Comparison of ENCODE assay signal across 8 cellular contexts in genomic region chrX:154805696-154806091, GRCh38. TPM values are rescaled to one million over a fixed set of nuclear protein-coding genes. Genes with fewer than 3 reads are reported as not detected.
DNase-seq lines count a peak whose midpoint lies in the region; ATAC-seq, FAIRE-seq and TF ChIP-seq lines count a peak whose summit lies in the region.

No MANE protein-coding gene starts in this region.

- ATAC-seq in GM18909 (IDR thresholded peaks at IDR 0.05; ENCODE audit: poor library complexity, unreplicated experiment): no peak

- no peaks in the 10 kb centered on the region for H3K27me3 Mint-ChIP-seq in CD14-positive monocyte (ENCODE audit: low read depth in 3 of 3)
- H3K27me3 Mint-ChIP-seq in IgD-negative memory B cell: peaks cover 3% of the 10 kb centered on the region
- H3K27me3 Mint-ChIP-seq in mesothelial cell of epicardium (ENCODE audit: low read depth): no peaks in the 10 kb centered on the region

- H3K9me3 Mint-ChIP-seq in CD14-positive monocyte (peaks cover 0 to 10% (median 0%) of the 10 kb centered on the region in 7 donors), IgD-negative memory B cell (peaks cover 0 to 5% (median 2%) of the 10 kb centered on the region in 3 donors), mesothelial cell of epicardium (peaks cover 29% of the 10 kb centered on the region)

- no peak for FAIRE-seq in bronchial epithelial cell (lab: Jason Lieb, UNC)

- intact Hi-C loops in CD14-positive monocyte (cut with micrococcal nuclease): no loop called here

- in situ Hi-C loops in GM13977 (cut with MboI; ENCODE audit: low pct_unique_long_range_greater_than_20kb, low sequenced_read_pairs, unreplicated experiment): no loop called here

- H3K36me3 Mint-ChIP-seq in CD14-positive monocyte: peaks cover 0 to 6% of the 10 kb centered on the region in 2 donors
- H3K36me3 Mint-ChIP-seq in IgD-negative memory B cell: no peaks in the 10 kb centered on the region
- peaks cover 2% of the 10 kb centered on the region for H3K36me3 Mint-ChIP-seq in mesothelial cell of epicardium

- H3K4me3 ChIP-seq in bronchial epithelial cell (ENCODE audit: low read depth, low read length): peak overlapping the region; percentile 41

- no peaks in the 10 kb centered on the region for H3K36me3 ChIP-seq in bronchial epithelial cell (ENCODE audit: control insufficient read depth, insufficient read depth, low read length)

- H3K4me1 Mint-ChIP-seq in CD14-positive monocyte (peaks cover 34% of the 10 kb centered on the region), IgD-negative memory B cell (peaks cover 0 to 8% (median 6%) of the 10 kb centered on the region in 3 donors), mesothelial cell of epicardium (peaks cover 12% of the 10 kb centered on the region)

- H3K4me3 Mint-ChIP-seq in CD14-positive monocyte (peak overlapping the region; percentile 87 to 96), IgD-negative memory B cell (peak overlapping the region; percentile 62 to 91 (median 86)), mesothelial cell of epicardium (peak overlapping the region; percentile 77)

- H3K27me3 ChIP-seq in bronchial epithelial cell (ENCODE audit: control insufficient read depth, insufficient read depth, low read length): no peaks in the 10 kb centered on the region

- DNase-seq in CD14-positive monocyte (ENCODE audit: low spot score) (no peak), bronchial epithelial cell (ENCODE audit: low read depth) (peak; percentile 5), mesothelial cell of epicardium (ENCODE audit: low spot score in 2 of 2, unreplicated experiment in 2 of 2) (no peak), GM13977 (ENCODE audit: low spot score) (no peak)
- DNase-seq in activated effector memory CD4-positive, alpha-beta T cell treated with Interleukin-2 at 50 U/mL for 16 hours: no peak
- DNase-seq in activated CD4-positive, CD25-positive, alpha-beta regulatory T cell (lab: John Stamatoyannopoulos, UW): no peak

- H3K27ac Mint-ChIP-seq in CD14-positive monocyte (peak overlapping the region; percentile 84 to 96 (median 91)), IgD-negative memory B cell (no peak overlapping the region), mesothelial cell of epicardium (peak overlapping the region; percentile 43)

- TF ChIP-seq CTCF in CD14-positive monocyte (IDR thresholded peaks at IDR 0.05) (no peak), bronchial epithelial cell (IDR thresholded peaks at IDR 0.05; ENCODE audit: insufficient read depth, low read length, severe bottlenecking) (no peak), mesothelial cell of epicardium (IDR thresholded peaks at IDR 0.05; ENCODE audit: unreplicated experiment) (no peak), GM13977 (IDR thresholded peaks at IDR 0.05; ENCODE audit: extremely low read depth, insufficient read depth, missing control alignments) (no peak)

RNA-seq across cellular contexts. Expression of gene MPP1, which starts 0.4 kb away (rescaled TPM):
- 100 to 1,000 TPM; 120 to 135 TPM for polyA plus RNA-seq in CD14-positive monocyte
- polyA plus RNA-seq in IgD-negative memory B cell: 9.9 TPM
- total RNA-seq in bronchial epithelial cell: 1.1 and 2.2 TPM in 2 replicates
- 9.2 to 10.4 TPM (median 10.4 TPM) in 3 replicates for total RNA-seq in mesothelial cell of epicardium

RNA-seq across cellular contexts. Expression of gene SMIM9, which starts 28.8 kb away (rescaled TPM):
- polyA plus RNA-seq in CD14-positive monocyte (not detected), IgD-negative memory B cell (not detected)
- total RNA-seq in bronchial epithelial cell (not detected in 2 replicates), mesothelial cell of epicardium (not detected in 3 replicates)

RNA-seq across cellular contexts. Expression of gene DKC1, which starts 43.0 kb away (rescaled TPM):
- polyA plus RNA-seq in CD14-positive monocyte (10 to 100 TPM; 14.1 to 17.0 TPM), IgD-negative memory B cell (34.4 TPM)
- total RNA-seq in bronchial epithelial cell (62.1 and 91.1 TPM in 2 replicates), mesothelial cell of epicardium (61.4 to 66.2 TPM (median 64.2 TPM) in 3 replicates)

RNA-seq across cellular contexts. Expression of gene GAB3, which starts 54.8 kb away (rescaled TPM):
- polyA plus RNA-seq in CD14-positive monocyte (1 to 10 TPM; 6.2 to 9.5 TPM), IgD-negative memory B cell (3.0 TPM)
- total RNA-seq in bronchial epithelial cell (under 0.01 and 0.13 TPM in 2 replicates), mesothelial cell of epicardium (0.29 to 0.67 TPM (median 0.38 TPM) in 3 replicates)

Comparison
In these comparisons a context has a peak if more than half of its experiments do, and no peak if none do; other contexts are left out.
1. H3K27ac Mint-ChIP-seq: peak in CD14-positive monocyte (7 of 7) and mesothelial cell of epicardium (single experiment); none in IgD-negative memory B cell (0 of 3).
2. Peak in every context shown above with its lines, with median percentiles within 50 percentile points of each other: H3K4me3 Mint-ChIP-seq.